In genomic region chr12:80242341-80242740, GRCh38 we compare ENCODE assay signal across 16 cellular contexts.
"Had no signal": no experiment of that assay in that cellular context is flagged by ENCODE, and none has a peak within 500 bp of the region (broad histone marks: within the 10 kb centered on the region; RNA-seq: fewer than 3 reads in every experiment).

No MANE protein-coding gene starts in this region.

- H3K79me2 ChIP-seq: hepatocyte had no signal

- H3K4me3 Mint-ChIP-seq: activated CD8-positive, alpha-beta T cell treated with anti-CD3 and anti-CD28 coated beads for 36 hours; activated naive CD8-positive, alpha-beta T cell treated with anti-CD3 and anti-CD28 coated beads, Interleukin-2, amount 10 ng/mL, durations not matched to agents 7 days and 5 days; activated T-cell treated with anti-CD3 and anti-CD28 coated beads, Interleukin-2, amount 50 U/mL, for 72 hours had no signal

- H3K4me2 ChIP-seq: hepatocyte had no signal

- DNase-seq: activated CD8-positive, alpha-beta memory T cell treated with anti-CD3 and anti-CD28 coated beads, Interleukin-2, amount 50 U/mL, for 4 hours; activated CD8-positive, alpha-beta T cell treated with anti-CD3 and anti-CD28 coated beads for 36 hours; activated gamma-delta T cell treated with Interleukin-2 at 50 U/mL for 16 hours; activated naive CD8-positive, alpha-beta T cell treated with anti-CD3 and anti-CD28 coated beads, Interleukin-2, amount 10 ng/mL, durations not matched to agents 7 days and 5 days; activated T-cell treated with anti-CD3 and anti-CD28 coated beads, Interleukin-2, amount 50 U/mL, for 72 hours; aorta; caudate nucleus; cortex of kidney; effector memory CD4-positive, alpha-beta T cell; midbrain; small intestine; tibial artery had no signal

- H3K27ac Mint-ChIP-seq: activated CD8-positive, alpha-beta T cell treated with anti-CD3 and anti-CD28 coated beads for 36 hours; activated naive CD8-positive, alpha-beta T cell treated with anti-CD3 and anti-CD28 coated beads, Interleukin-2, amount 10 ng/mL, durations not matched to agents 7 days and 5 days; activated T-cell treated with anti-CD3 and anti-CD28 coated beads, Interleukin-2, amount 50 U/mL, for 72 hours had no signal

- H3K4me1 Mint-ChIP-seq: activated naive CD8-positive, alpha-beta T cell treated with anti-CD3 and anti-CD28 coated beads, Interleukin-2, amount 10 ng/mL, durations not matched to agents 7 days and 5 days had no signal

- H3K4me3 ChIP-seq: hepatocyte, right atrium auricular region, tibial artery, vagina had no signal

- H3K27me3 ChIP-seq: hepatocyte, right atrium auricular region, tibial artery, vagina had no signal

- H3K9me3 ChIP-seq: right atrium auricular region, tibial artery, vagina had no signal

- H3K27me3 Mint-ChIP-seq: activated CD8-positive, alpha-beta T cell treated with anti-CD3 and anti-CD28 coated beads for 36 hours; activated naive CD8-positive, alpha-beta T cell treated with anti-CD3 and anti-CD28 coated beads, Interleukin-2, amount 10 ng/mL, durations not matched to agents 7 days and 5 days had no signal

- H3K9me3 Mint-ChIP-seq: activated CD8-positive, alpha-beta T cell treated with anti-CD3 and anti-CD28 coated beads for 36 hours; activated T-cell treated with anti-CD3 and anti-CD28 coated beads, Interleukin-2, amount 50 U/mL, for 72 hours had no signal

- H3K4me1 ChIP-seq: vagina had no signal

- H2AFZ ChIP-seq: hepatocyte had no signal

- H3K36me3 ChIP-seq: right atrium auricular region, tibial artery, vagina had no signal

- H3K27ac ChIP-seq: epithelial cell of prostate, hepatocyte, vagina had no signal

- ATAC-seq: activated CD8-positive, alpha-beta T cell treated with anti-CD3 and anti-CD28 coated beads for 36 hours; activated T-cell treated with anti-CD3 and anti-CD28 coated beads, Interleukin-2, amount 50 U/mL, for 72 hours had no signal

- H3K36me3 Mint-ChIP-seq: activated naive CD8-positive, alpha-beta T cell treated with anti-CD3 and anti-CD28 coated beads, Interleukin-2, amount 10 ng/mL, durations not matched to agents 7 days and 5 days had no signal
